Comparison of ENCODE assay signal across 15 cellular contexts in the genomic region with DNA sequence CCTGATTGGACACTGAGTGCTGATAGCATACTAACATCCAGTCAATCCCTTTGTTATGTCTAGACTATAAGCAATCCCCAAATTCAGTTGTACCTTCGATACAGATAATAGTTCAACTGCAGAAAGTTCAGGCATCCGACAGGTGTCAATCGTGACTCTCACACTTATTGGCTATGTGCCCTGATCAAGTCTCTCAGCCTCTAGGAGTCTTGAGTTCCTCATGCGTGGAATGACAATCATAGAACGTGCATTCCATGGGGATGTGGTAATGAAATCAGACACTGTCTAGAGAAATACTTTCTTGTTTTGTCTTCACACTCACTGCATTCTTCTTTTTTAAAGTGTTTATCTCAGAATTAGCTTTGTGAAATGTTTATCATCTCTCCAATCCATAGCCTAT. TPM values are rescaled to one million over a fixed set of nuclear protein-coding genes. Genes with fewer than 3 reads are reported as not detected.
"Had no signal": no experiment of that assay in that cellular context is flagged by ENCODE, and none has a peak within 500 bp of the region (broad histone marks: within the 10 kb centered on the region; RNA-seq: fewer than 3 reads in every experiment).

No MANE protein-coding gene starts in this region.

- H3K27ac ChIP-seq: adrenal gland, heart left ventricle, suprapubic skin, upper lobe of right lung had no signal

- DNase-seq: activated B cell treated with CpG ODN at 0.5 μM for 24 hours; activated CD4-positive, alpha-beta T cell treated with anti-CD3 and anti-CD28 coated beads, Interleukin-2, amount 50 U/mL, for 1 hour; activated naive CD4-positive, alpha-beta T cell treated with anti-CD3 and anti-CD28 coated beads, Interleukin-2, amount 50 U/mL, for 16 hours; activated T-cell treated with anti-CD3 and anti-CD28 coated beads for 4 hours; adrenal gland; dermis blood vessel endothelial cell; heart left ventricle; stimulated activated CD4-positive, alpha-beta T cell treated with anti-CD3 and anti-CD28 coated beads, Interleukin-4, amount 100 ng/mL, for 1 hour; stimulated activated CD8-positive, alpha-beta memory T cell treated with anti-CD3 and anti-CD28 coated beads, Interleukin-4, amount 100 ng/mL, for 48 hours; stimulated activated naive CD8-positive, alpha-beta T cell treated with anti-CD3 and anti-CD28 coated beads, Interleukin-15, Interleukin-2, amounts not matched to agents 100 U/mL and 50 U/mL, for 24 hours; T-helper 2 cell; upper lobe of right lung had no signal

- H3K4me1 ChIP-seq: upper lobe of right lung had no signal

- H3K36me3 ChIP-seq: adrenal gland, heart left ventricle, suprapubic skin, upper lobe of right lung had no signal

- H3K4me3 ChIP-seq: adrenal gland, heart left ventricle, suprapubic skin, upper lobe of right lung had no signal

- ATAC-seq: activated T-helper 17 cell treated with anti-CD3 and anti-CD28 coated beads, Interleukin-2, amount 50 U/mL, for 72 hours; esophagus mucosa; heart left ventricle; stimulated activated naive CD8-positive, alpha-beta T cell treated with anti-CD3 and anti-CD28 coated beads, Interleukin-15, Interleukin-2, amounts not matched to agents 100 U/mL and 50 U/mL, for 24 hours; upper lobe of right lung had no signal

- H3K9me3 ChIP-seq: adrenal gland, heart left ventricle, suprapubic skin, upper lobe of right lung had no signal

RNA-seq across cellular contexts. Expression of gene ANKRD34B, which starts 4.8 kb away (rescaled TPM):
- polyA plus RNA-seq: heart left ventricle had no signal
